In genomic region chr4:6673191-6673659, GRCh38 we compare ENCODE assay signal across 8 cellular contexts. TPM values are rescaled to one million over a fixed set of nuclear protein-coding genes. Genes with fewer than 3 reads are reported as not detected.
A peak's percentile ranks its signal among the peaks of the same experiment; 100 is the strongest.
DNase-seq lines count a peak whose midpoint lies in the region; FAIRE-seq and TF ChIP-seq lines count a peak whose summit lies in the region.
"Not testable (repeated sequence)": the region's sequence is repeated elsewhere in the genome, so short reads cannot be mapped to it uniquely, and the experiment has no call there.

No MANE protein-coding gene starts in this region.

- H3K9ac ChIP-seq in endothelial cell of umbilical vein (replicated peaks; ENCODE audit: extremely low read depth, insufficient read depth, low read length); trophoblast cell (ENCODE audit: low read length): not testable (repeated sequence)

- H4K20me1 ChIP-seq in endothelial cell of umbilical vein (replicated peaks; ENCODE audit: control insufficient read depth, extremely low read depth, insufficient read depth, low read length), result not testable (repeated sequence)

- H2BK12ac ChIP-seq in trophoblast cell (ENCODE audit: low read length), result not testable (repeated sequence)

- H3K4me3 ChIP-seq in NB4 (ENCODE audit: low read depth, low read length) (peak overlapping the region; percentile 74), endothelial cell of umbilical vein (replicated peaks in 1 of 3; ENCODE audit: insufficient read depth in 1 of 3, low read depth in 1 of 3, low read length in 3 of 3) (peak overlapping the region in 2 of 3 experiments; percentile 49 to 57)
- not testable (repeated sequence) for H3K4me3 ChIP-seq in trophoblast cell (ENCODE audit: low read depth, low read length)

- not testable (repeated sequence) for FAIRE-seq in endothelial cell of umbilical vein (lab: Jason Lieb, UNC)

- peak overlapping the region; percentile 86 for H4K8ac ChIP-seq in trophoblast cell (ENCODE audit: low read depth, low read length)

- peak overlapping the region; percentile 98 for H3K27ac Mint-ChIP-seq in activated naive CD4-positive, alpha-beta T cell treated with anti-CD3 and anti-CD28 coated beads, Interleukin-2, amount 10 ng/mL, durations not matched to agents 7 days and 5 days

- not testable (repeated sequence) for H3K9me3 ChIP-seq in endothelial cell of umbilical vein (replicated peaks; ENCODE audit: control insufficient read depth, insufficient read depth, low read length); trophoblast cell (ENCODE audit: insufficient read depth, low read depth, low read length)

- H3K9me1 ChIP-seq in endothelial cell of umbilical vein (replicated peaks; ENCODE audit: control insufficient read depth, extremely low read depth, insufficient read depth, low read length), result not testable (repeated sequence)

- peak overlapping the region; percentile 93 for H3K4me3 Mint-ChIP-seq in activated naive CD4-positive, alpha-beta T cell treated with anti-CD3 and anti-CD28 coated beads, Interleukin-2, amount 10 ng/mL, durations not matched to agents 7 days and 5 days

- not testable (repeated sequence) for H3K79me1 ChIP-seq in trophoblast cell (ENCODE audit: low read length)

- not testable (repeated sequence) for TF ChIP-seq CTCF in NB4 (IDR thresholded peaks at IDR 0.05; ENCODE audit: low read depth, low read length); endothelial cell of umbilical vein (IDR thresholded peaks at IDR 0.05; ENCODE audit: extremely low read depth in 1 of 2, insufficient read depth in 1 of 2, low read depth in 1 of 2, low read length in 2 of 2)

- not testable (repeated sequence) for H4K12ac ChIP-seq in trophoblast cell (ENCODE audit: low read depth, low read length)

- not testable (repeated sequence) for H3K9me3 Mint-ChIP-seq in activated naive CD4-positive, alpha-beta T cell treated with anti-CD3 and anti-CD28 coated beads, Interleukin-2, amount 10 ng/mL, durations not matched to agents 7 days and 5 days

- WGBS in trophoblast cell (ENCODE audit: extremely low coverage, insufficient coverage, insufficient read length), result no CpG with 5 or more reads among the region's 14 CpGs

- not testable (repeated sequence) for H3K14ac ChIP-seq in trophoblast cell (ENCODE audit: low read length)

- H3K27me3 ChIP-seq in endothelial cell of umbilical vein (ENCODE audit: control insufficient read depth in 2 of 2, insufficient read depth in 2 of 2, low read length in 2 of 2); layer of hippocampus (ENCODE audit: control insufficient read depth, insufficient read depth, low read length); trophoblast cell (ENCODE audit: insufficient read depth, low read length): not testable (repeated sequence)

- H3K79me2 ChIP-seq in endothelial cell of umbilical vein (ENCODE audit: control insufficient read depth, insufficient read depth, low read length), result peaks cover 27% of the 10 kb centered on the region
- not testable (repeated sequence) for H3K79me2 ChIP-seq in trophoblast cell (ENCODE audit: control insufficient read depth, insufficient read depth, low read length, poor library complexity)

- H3K23ac ChIP-seq in trophoblast cell (ENCODE audit: low read length), result not testable (repeated sequence)

- H2AK5ac ChIP-seq in trophoblast cell (ENCODE audit: low read length), result not testable (repeated sequence)

- dilution Hi-C loops in endothelial cell of umbilical vein (cut with MboI; ENCODE audit: extremely low pct_ligation_motif_present, low sequenced_read_pairs), result not testable (repeated sequence)

- H3K27me3 Mint-ChIP-seq in activated naive CD4-positive, alpha-beta T cell treated with anti-CD3 and anti-CD28 coated beads, Interleukin-2, amount 10 ng/mL, durations not matched to agents 7 days and 5 days, result not testable (repeated sequence)

- H3K36me3 Mint-ChIP-seq in activated naive CD4-positive, alpha-beta T cell treated with anti-CD3 and anti-CD28 coated beads, Interleukin-2, amount 10 ng/mL, durations not matched to agents 7 days and 5 days, result peaks cover 39% of the 10 kb centered on the region

- not testable (repeated sequence) for TF ChIP-seq POLR2A in NB4 (IDR thresholded peaks at IDR 0.05; ENCODE audit: extremely low read depth, insufficient read length); endothelial cell of umbilical vein (IDR thresholded peaks at IDR 0.05; ENCODE audit: low read depth, low read length)

- TSS peak; percentile 83 for BruUV-seq in endothelial cell of umbilical vein (replicated peaks; lab: Mats Ljungman, UMichigan)

- H3K4me1 ChIP-seq in endothelial cell of umbilical vein (ENCODE audit: control insufficient read depth, extremely low read depth, insufficient read depth, low read length), result peaks cover 10% of the 10 kb centered on the region
- H3K4me1 ChIP-seq in trophoblast cell (ENCODE audit: control insufficient read depth in 1 of 2, insufficient read depth in 2 of 2, low read length in 2 of 2), result not testable (repeated sequence)

- DNase-seq in DMS53 treated with DMSO at 0.1 percent for 48 hours (lab: John Stamatoyannopoulos, UW; ENCODE audit: unreplicated experiment), result peak; percentile 29
- DNase-seq in NB4 (ENCODE audit: low read depth), result peak; percentile 69
- peak; percentile 35 for DNase-seq in T follicular helper cell (ENCODE audit: low read depth)
- DNase-seq in activated naive CD4-positive, alpha-beta T cell treated with anti-CD3 and anti-CD28 coated beads, Interleukin-2, amount 10 ng/mL, durations not matched to agents 7 days and 5 days, result peak; percentile 57
- DNase-seq in endothelial cell of umbilical vein (ENCODE audit: low read depth, low spot score), result peak; percentile 39
- DNase-seq in trophoblast cell, result peak in 1 of 2 donors; percentile 24

- H2BK120ac ChIP-seq in trophoblast cell (ENCODE audit: insufficient read depth, low read length, poor library complexity), result not testable (repeated sequence)

- peak overlapping the region; percentile 97 for H2AFZ ChIP-seq in endothelial cell of umbilical vein (ENCODE audit: low read depth, low read length)
- not testable (repeated sequence) for H2AFZ ChIP-seq in trophoblast cell (ENCODE audit: insufficient read depth, low read length, poor library complexity)

- intact Hi-C loops in endothelial cell of umbilical vein (cut with micrococcal nuclease), result loop anchor here (1.0 kb wide), 1 partner anchor 33 kb away; the partner anchor contains the start of gene MRFAP1

- not testable (repeated sequence) for H3K4ac ChIP-seq in trophoblast cell (ENCODE audit: low read depth, low read length)

- CTCF ChIA-PET in activated naive CD4-positive, alpha-beta T cell treated with anti-CD3 and anti-CD28 coated beads, Interleukin-2, amount 10 ng/mL, durations not matched to agents 7 days and 5 days (lab: Charles Lee), result interaction anchor here (0.6 to 3.5 kb wide), 7 partner anchors 9 to 410 kb away, joined by 3 to 56 read pairs (median 3); partner anchors contain the start of genes MRFAP1L1 and S100P
- CTCF ChIA-PET in endothelial cell of umbilical vein (lab: Charles Lee), result interaction anchor here (0.8 to 2.3 kb wide), 4 partner anchors 9 to 47 kb away, joined by 3 to 6 read pairs (median 4); partner anchors contain the start of gene MRFAP1

- H2BK5ac ChIP-seq in trophoblast cell (ENCODE audit: low read depth, low read length, poor library complexity), result not testable (repeated sequence)

- not testable (repeated sequence) for H3K27ac ChIP-seq in endothelial cell of umbilical vein (ENCODE audit: insufficient read depth, low read depth, low read length); trophoblast cell (ENCODE audit: low read depth, low read length)
- peak overlapping the region; percentile 71 for H3K27ac ChIP-seq in layer of hippocampus (ENCODE audit: low read depth, low read length)
- peak overlapping the region; percentile 90 for H3K27ac ChIP-seq in temporal lobe (ENCODE audit: low read depth, low read length)

- not testable (repeated sequence) for H3K36me3 ChIP-seq in endothelial cell of umbilical vein (ENCODE audit: control insufficient read depth in 2 of 2, extremely low read depth in 1 of 2, insufficient read depth in 2 of 2, low read length in 2 of 2); trophoblast cell (ENCODE audit: control insufficient read depth in 1 of 2, insufficient read depth in 2 of 2, low read length in 2 of 2)

- POLR2A ChIA-PET in endothelial cell of umbilical vein (lab: Charles Lee), result interaction anchor here (0.9 to 1.5 kb wide), 5 partner anchors 9 to 36 kb away, joined by 3 to 7 read pairs (median 3); partner anchors contain the start of genes MRFAP1 and MRFAP1L1

- H3K4me2 ChIP-seq in endothelial cell of umbilical vein (ENCODE audit: insufficient read depth, low read length) (peak overlapping the region; percentile 66), trophoblast cell (ENCODE audit: low read length) (peak overlapping the region; percentile 98)

- peak overlapping the region; percentile 42 for H4K91ac ChIP-seq in trophoblast cell (ENCODE audit: low read depth, low read length)

- not testable (repeated sequence) for H3K18ac ChIP-seq in trophoblast cell (ENCODE audit: low read length)

- peaks cover 43% of the 10 kb centered on the region for H3K4me1 Mint-ChIP-seq in activated naive CD4-positive, alpha-beta T cell treated with anti-CD3 and anti-CD28 coated beads, Interleukin-2, amount 10 ng/mL, durations not matched to agents 7 days and 5 days

RNA-seq across cellular contexts. Expression of gene S100P, which starts 20.5 kb away (rescaled TPM):
- total RNA-seq in endothelial cell of umbilical vein (not detected in 2 replicates), temporal lobe (2.0 TPM)
- polyA plus RNA-seq in endothelial cell of umbilical vein, result 0.06 TPM in 1 of 2 replicates, not detected in the other
- polyA plus RNA-seq in endothelial cell of umbilical vein (2011; cell fraction: cytosol; rRNA removed), result not detected in 2 replicates
- polyA plus RNA-seq in endothelial cell of umbilical vein (2011; cell fraction: nucleus; rRNA removed), result not detected in 2 replicates
- polyA plus RNA-seq in endothelial cell of umbilical vein (2012), result not detected in 2 replicates
- polyA minus RNA-seq in endothelial cell of umbilical vein, result not detected in 2 replicates
- polyA minus RNA-seq in endothelial cell of umbilical vein (2011; cell fraction: cytosol; rRNA and poly(A)+ RNA removed), result 103 TPM
- polyA minus RNA-seq in endothelial cell of umbilical vein (2011; cell fraction: nucleus; rRNA and poly(A)+ RNA removed), result 5.7 and 12.5 TPM in 2 replicates
- polyA plus RNA-seq in trophoblast cell (2013), result 761 and 882 TPM in 2 replicates

RNA-seq across cellular contexts. Expression of gene MRFAP1, which starts 32.7 kb away (rescaled TPM):
- total RNA-seq in endothelial cell of umbilical vein (317 and 335 TPM in 2 replicates), temporal lobe (96.1 TPM)
- polyA plus RNA-seq in endothelial cell of umbilical vein, result 119 and 170 TPM in 2 replicates
- 199 and 217 TPM in 2 replicates for polyA plus RNA-seq in endothelial cell of umbilical vein (2011; cell fraction: cytosol; rRNA removed)
- polyA plus RNA-seq in endothelial cell of umbilical vein (2011; cell fraction: nucleus; rRNA removed), result 103 and 123 TPM in 2 replicates
- polyA plus RNA-seq in endothelial cell of umbilical vein (2012), result 279 and 381 TPM in 2 replicates
- polyA minus RNA-seq in endothelial cell of umbilical vein, result 63.8 and 69.3 TPM in 2 replicates
- polyA minus RNA-seq in endothelial cell of umbilical vein (2011; cell fraction: cytosol; rRNA and poly(A)+ RNA removed), result 46.6 TPM
- 24.5 and 36.0 TPM in 2 replicates for polyA minus RNA-seq in endothelial cell of umbilical vein (2011; cell fraction: nucleus; rRNA and poly(A)+ RNA removed)
- polyA plus RNA-seq in trophoblast cell (2013), result 197 and 208 TPM in 2 replicates

RNA-seq across cellular contexts. Expression of gene MRFAP1L1, which starts 36.4 kb away (rescaled TPM):
- 42.0 and 43.8 TPM in 2 replicates for total RNA-seq in endothelial cell of umbilical vein
- polyA plus RNA-seq in endothelial cell of umbilical vein, result 15.6 and 28.7 TPM in 2 replicates
- 43.9 and 48.2 TPM in 2 replicates for polyA plus RNA-seq in endothelial cell of umbilical vein (2011; cell fraction: cytosol; rRNA removed)
- polyA plus RNA-seq in endothelial cell of umbilical vein (2011; cell fraction: nucleus; rRNA removed), result 23.6 and 39.9 TPM in 2 replicates
- polyA plus RNA-seq in endothelial cell of umbilical vein (2012), result 38.8 and 53.4 TPM in 2 replicates
- polyA minus RNA-seq in endothelial cell of umbilical vein, result 20.0 and 28.4 TPM in 2 replicates
- polyA minus RNA-seq in endothelial cell of umbilical vein (2011; cell fraction: cytosol; rRNA and poly(A)+ RNA removed), result 11.6 TPM
- 7.8 and 8.8 TPM in 2 replicates for polyA minus RNA-seq in endothelial cell of umbilical vein (2011; cell fraction: nucleus; rRNA and poly(A)+ RNA removed)
- polyA plus RNA-seq in trophoblast cell (2013), result 41.1 and 42.0 TPM in 2 replicates
- 81.1 TPM for total RNA-seq in temporal lobe

RNA-seq across cellular contexts. Expression of gene BLOC1S4, which starts 42.7 kb away (rescaled TPM):
- total RNA-seq in endothelial cell of umbilical vein (12.7 and 13.1 TPM in 2 replicates), temporal lobe (9.3 TPM)
- 16.9 and 18.1 TPM in 2 replicates for polyA plus RNA-seq in endothelial cell of umbilical vein
- 11.0 and 12.2 TPM in 2 replicates for polyA plus RNA-seq in endothelial cell of umbilical vein (2011; cell fraction: cytosol; rRNA removed)
- 4.3 and 5.1 TPM in 2 replicates for polyA plus RNA-seq in endothelial cell of umbilical vein (2011; cell fraction: nucleus; rRNA removed)
- polyA plus RNA-seq in endothelial cell of umbilical vein (2012), result 8.4 and 8.8 TPM in 2 replicates
- polyA minus RNA-seq in endothelial cell of umbilical vein, result 4.8 and 5.5 TPM in 2 replicates
- polyA minus RNA-seq in endothelial cell of umbilical vein (2011; cell fraction: cytosol; rRNA and poly(A)+ RNA removed), result 7.0 TPM
- polyA minus RNA-seq in endothelial cell of umbilical vein (2011; cell fraction: nucleus; rRNA and poly(A)+ RNA removed), result 1.3 and 2.5 TPM in 2 replicates
- polyA plus RNA-seq in trophoblast cell (2013), result 16.8 TPM in 2 replicates
